ENCODE assay signal across 10 cellular contexts in the genomic region with DNA sequence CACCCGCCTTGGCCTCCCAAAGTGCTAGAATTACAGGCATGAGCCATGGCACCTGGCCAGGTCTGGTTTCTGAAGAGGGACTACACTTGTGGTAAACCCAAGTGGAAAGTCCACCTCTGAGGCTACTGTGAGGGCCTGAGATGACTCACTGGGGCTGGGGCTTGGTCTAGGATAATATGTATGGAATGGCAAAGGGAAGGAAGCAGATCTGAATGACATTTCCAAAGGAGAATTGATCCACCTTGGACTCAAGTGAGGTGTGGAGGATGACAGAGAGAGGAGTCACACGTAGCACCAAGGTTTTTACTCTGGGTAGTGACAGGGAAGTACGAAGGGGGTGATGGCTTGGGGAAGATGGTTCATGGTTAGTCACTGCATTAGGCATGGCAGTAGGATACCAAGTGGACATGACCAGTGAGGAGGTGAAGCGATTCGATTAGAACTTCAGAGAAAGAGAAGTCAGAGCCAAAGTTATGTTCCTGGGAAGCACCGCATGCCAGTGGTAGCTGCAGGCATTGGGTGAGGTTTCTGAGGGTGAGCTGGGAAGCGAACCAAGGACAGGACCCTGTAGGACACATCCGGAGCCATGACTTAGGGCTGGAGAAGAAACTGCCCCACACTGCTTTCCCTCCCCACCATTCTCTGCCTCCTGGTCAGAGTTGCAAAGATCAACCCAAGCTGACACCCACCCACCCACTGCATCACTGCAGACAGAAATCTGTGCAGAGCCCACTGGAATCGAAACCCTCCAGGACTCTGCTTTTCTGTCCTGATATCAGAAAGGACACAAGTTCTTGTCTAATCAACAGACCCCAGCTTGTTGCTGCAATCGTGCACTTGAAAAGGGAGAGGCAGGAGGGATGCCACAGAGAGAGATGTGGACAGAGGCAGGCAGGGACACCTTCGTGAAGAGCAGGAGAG. TPM values are rescaled to one million over a fixed set of nuclear protein-coding genes. Genes with fewer than 3 reads are reported as not detected.
DNase-seq lines count a peak whose midpoint lies in the region; ATAC-seq and TF ChIP-seq lines count a peak whose summit lies in the region.
"Had no signal": no experiment of that assay in that cellular context is flagged by ENCODE, and none has a peak within 500 bp of the region (broad histone marks: within the 10 kb centered on the region; RNA-seq: fewer than 3 reads in every experiment).

No MANE protein-coding gene starts in this region.

- peaks cover 0 to 1% of the 10 kb centered on the region in 2 donors for H3K27me3 Mint-ChIP-seq in CD4-positive, alpha-beta memory T cell

- H2AK5ac ChIP-seq in IMR-90 (ENCODE audit: low read depth, low read length), result peak overlapping the region; percentile 21; the same call in 1 of the 2 replicates

- H2BK15ac ChIP-seq in IMR-90 (ENCODE audit: low read depth, low read length), result no peak overlapping the region

- H4K91ac ChIP-seq in IMR-90 (ENCODE audit: insufficient read depth, low read depth, low read length), result no peak overlapping the region

- H3K4me1 Mint-ChIP-seq in CD4-positive, alpha-beta memory T cell, result peaks cover 20 to 44% (median 31%) of the 10 kb centered on the region in 4 donors

- H3K36me3 Mint-ChIP-seq in CD4-positive, alpha-beta memory T cell, result no peaks in the 10 kb centered on the region

- CTCF ChIA-PET in CD4-positive, alpha-beta memory T cell (lab: Charles Lee; ENCODE audit: partially characterized antibody), result interaction anchor here (1.7 to 2.6 kb wide), 2 partner anchors 8 to 18 kb away, joined by 3 to 22 read pairs; no protein-coding TSS in a partner anchor
- CTCF ChIA-PET in IMR-90 (lab: Yijun Ruan, JAX), result interaction anchor here (0.6 kb wide), 1 partner anchor 346 kb away, joined by 3 read pairs; no protein-coding TSS in a partner anchor

- H3K79me1 ChIP-seq in IMR-90 (ENCODE audit: low read depth in 1 of 2, low read length in 2 of 2), result no peaks in the 10 kb centered on the region

- no peaks in the 10 kb centered on the region for H3K27me3 ChIP-seq in CD4-positive, alpha-beta memory T cell (ENCODE audit: insufficient read depth, low read length)
- H3K27me3 ChIP-seq in IMR-90 (ENCODE audit: control insufficient read depth, insufficient read depth, low read length), result peaks cover 2% of the 10 kb centered on the region
- no peaks in the 10 kb centered on the region for H3K27me3 ChIP-seq in brain microvascular endothelial cell (replicated peaks)
- H3K27me3 ChIP-seq in suprapubic skin, result peaks cover 4% of the 10 kb centered on the region

- peak overlapping the region; percentile 4; the same call in 1 of the 2 replicates for H3K14ac ChIP-seq in IMR-90 (replicated peaks; ENCODE audit: low read depth, low read length)

- TF ChIP-seq CTCF in IMR-90 (conservative IDR thresholded peaks at IDR 0.05; ENCODE audit: low read depth, low read length), result no peak
- TF ChIP-seq CTCF in brain microvascular endothelial cell (IDR thresholded peaks at IDR 0.05; ENCODE audit: low read depth, low read length, missing control alignments), result no peak
- no peak for TF ChIP-seq CTCF in suprapubic skin (IDR thresholded peaks at IDR 0.05)

- no peak overlapping the region for H3K9ac ChIP-seq in IMR-90 (ENCODE audit: low read depth, low read length)

- H3K9me3 ChIP-seq in CD4-positive, alpha-beta memory T cell (ENCODE audit: control insufficient read depth in 1 of 2, low read length in 2 of 2), result no peaks in the 10 kb centered on the region
- H3K9me3 ChIP-seq in IMR-90 (ENCODE audit: control insufficient read depth, insufficient read depth, low read length) (no peaks in the 10 kb centered on the region), suprapubic skin (no peaks in the 10 kb centered on the region)

- H2AK9ac ChIP-seq in IMR-90 (replicated peaks; ENCODE audit: low read depth, low read length, poor library complexity), result peak overlapping the region; percentile 48

- H3K4me2 ChIP-seq in IMR-90 (ENCODE audit: low read depth, low read length), result no peak overlapping the region

- H2BK20ac ChIP-seq in IMR-90 (ENCODE audit: low read depth, low read length), result no peak overlapping the region

- no peak overlapping the region for H3K4me3 ChIP-seq in CD4-positive, alpha-beta memory T cell (ENCODE audit: low read length in 2 of 2)
- H3K4me3 ChIP-seq in IMR-90 (ENCODE audit: insufficient read depth, low read depth, low read length) (no peak overlapping the region), brain microvascular endothelial cell (ENCODE audit: low read depth, low read length) (no peak overlapping the region), suprapubic skin (no peak overlapping the region)

- no peak overlapping the region for H3K56ac ChIP-seq in IMR-90 (ENCODE audit: extremely low read depth, insufficient read depth, low read length)

- H3K4me3 Mint-ChIP-seq in CD4-positive, alpha-beta memory T cell, result peak overlapping the region in 4 of 8 donors; percentile 7 to 61 (median 30)
- H3K4me3 Mint-ChIP-seq: IgD-negative memory B cell had no signal

- H4K5ac ChIP-seq in IMR-90 (ENCODE audit: low read depth, low read length), result no peak overlapping the region

- no TSS peak for BruUV-seq in IMR-90 (replicated peaks; lab: Mats Ljungman, UMichigan)

- TF ChIP-seq POLR2A in IMR-90 (IDR thresholded peaks at IDR 0.05; ENCODE audit: low read depth, low read length) (no peak), suprapubic skin (IDR thresholded peaks at IDR 0.05) (no peak)

- H4K8ac ChIP-seq in IMR-90 (ENCODE audit: low read depth in 2 of 2, low read length in 2 of 2), result no peak overlapping the region

- in situ Hi-C loops in IMR-90 (cut with MboI; ENCODE audit: low sequenced_read_pairs) (loop anchor here (5.0 kb wide), 1 partner anchor 36 kb away; no protein-coding TSS in a partner anchor), brain microvascular endothelial cell (cut with HindIII; ENCODE audit: low pct_ligation_motif_present, low sequenced_read_pairs) (loop anchor here (25.0 kb wide), 1 partner anchor 226 kb away; no protein-coding TSS in a partner anchor)

- H3K4ac ChIP-seq in IMR-90 (ENCODE audit: low read depth, low read length), result peak overlapping the region; percentile 46

- dilution Hi-C loops in IMR-90 (cut with HindIII; ENCODE audit: low sequenced_read_pairs, unreplicated experiment), result no loop called here

- no peaks in the 10 kb centered on the region for H3K36me3 ChIP-seq in CD4-positive, alpha-beta memory T cell (ENCODE audit: insufficient read depth, low read length)
- no peaks in the 10 kb centered on the region for H3K36me3 ChIP-seq in IMR-90 (ENCODE audit: control insufficient read depth, insufficient read depth, low read length)
- no peaks in the 10 kb centered on the region for H3K36me3 ChIP-seq in brain microvascular endothelial cell (replicated peaks)
- no peaks in the 10 kb centered on the region for H3K36me3 ChIP-seq in suprapubic skin

- peaks cover 7% of the 10 kb centered on the region for H3K9me1 ChIP-seq in IMR-90 (ENCODE audit: insufficient read depth, low read length)

- no peak overlapping the region; the same call in 1 of the 2 replicates for H3K23ac ChIP-seq in IMR-90 (ENCODE audit: low read depth, low read length)

- H3K18ac ChIP-seq in IMR-90 (ENCODE audit: low read depth, low read length), result no peak overlapping the region

- peaks cover 4% of the 10 kb centered on the region; the same call in 1 of the 2 replicates for H4K20me1 ChIP-seq in IMR-90 (ENCODE audit: insufficient read depth, low read length)

- no peak for DNase-seq in CD4-positive, alpha-beta memory T cell
- DNase-seq in IMR-90 (peak; percentile 74), brain microvascular endothelial cell (peak; percentile 66), mucosa of gallbladder (ENCODE audit: low spot score) (peak; percentile 60), suprapubic skin (ENCODE audit: low spot score in 2 of 2) (no peak)
- DNase-seq in stimulated activated naive CD4-positive, alpha-beta T cell (lab: John Stamatoyannopoulos, UW), result no peak
- DNase-seq: NCI-H2227 treated with DMSO at 0.1 percent for 48 hours had no signal

- no peak overlapping the region for H3K27ac ChIP-seq in CD4-positive, alpha-beta memory T cell (ENCODE audit: low read depth, low read length)
- H3K27ac ChIP-seq in IMR-90 (ENCODE audit: insufficient read depth, low read length) (no peak overlapping the region), brain microvascular endothelial cell (no peak overlapping the region), suprapubic skin (no peak overlapping the region)

- H2BK120ac ChIP-seq in IMR-90 (ENCODE audit: low read depth, low read length), result no peak overlapping the region

- POLR2A ChIA-PET in CD4-positive, alpha-beta memory T cell (lab: Charles Lee; ENCODE audit: partially characterized antibody), result interaction anchor here (1.7 to 2.4 kb wide), 2 partner anchors 9 to 147 kb away, joined by 6 to 20 read pairs; a partner anchor contains a TSS
- POLR2A ChIA-PET in IMR-90 (lab: Charles Lee; ENCODE audit: unreplicated experiment), result no interaction called here

- intact Hi-C loops in CD4-positive, alpha-beta memory T cell (cut with micrococcal nuclease), result no loop called here
- intact Hi-C loops in IMR-90 (cut with micrococcal nuclease), result no loop called here

- no peak for TF ChIP-seq EP300 in suprapubic skin (IDR thresholded peaks at IDR 0.05)

- H2BK5ac ChIP-seq in IMR-90 (ENCODE audit: low read depth, low read length, poor library complexity, severe bottlenecking), result no peak overlapping the region

- H3K4me1 ChIP-seq in CD4-positive, alpha-beta memory T cell (ENCODE audit: insufficient read depth, low read length), result peaks cover 18% of the 10 kb centered on the region
- H3K4me1 ChIP-seq in IMR-90 (ENCODE audit: control insufficient read depth, insufficient read depth, low read length) (peaks cover 4% of the 10 kb centered on the region; the same call in 1 of the 2 replicates), suprapubic skin (peaks cover 8% of the 10 kb centered on the region)

- TF ChIP-seq RAD21 in IMR-90 (IDR thresholded peaks at IDR 0.05; ENCODE audit: low read length), result no peak

- ATAC-seq in IMR-90 (ENCODE audit: low read depth) (peak; percentile 50), GM19035 (IDR thresholded peaks at IDR 0.05; ENCODE audit: unreplicated experiment) (no peak), HG02884 (IDR thresholded peaks at IDR 0.05; ENCODE audit: unreplicated experiment) (no peak)

- H3K27ac Mint-ChIP-seq in CD4-positive, alpha-beta memory T cell, result peak overlapping the region in 5 of 7 donors; percentile 16 to 85 (median 48)

- H2AFZ ChIP-seq in IMR-90 (replicated peaks; ENCODE audit: low read length, poor library complexity), result peak overlapping the region; percentile 67

- WGBS in IMR-90 (ENCODE audit: extremely low coverage in 2 of 2, insufficient read length in 1 of 2), 2 experiments, result 61% methylated on average over 6 of the region's 11 CpGs; no CpG with 5 or more reads in 1 of the 2 experiments
- WGBS in suprapubic skin, result 66% methylated on average over 11 of the region's 11 CpGs

- H3K9me3 Mint-ChIP-seq in CD4-positive, alpha-beta memory T cell, result no peaks in the 10 kb centered on the region
- H3K9me3 Mint-ChIP-seq: IgD-negative memory B cell had no signal

RNA-seq across cellular contexts. Expression of a gene that starts 13.0 kb away (rescaled TPM):
- total RNA-seq in CD4-positive, alpha-beta memory T cell, result 100 to 1,000 TPM; 216 to 232 TPM
- 10 to 100 TPM in 1 of 2 donors, under 1 TPM in 1; 0.45 to 10.9 TPM for polyA plus RNA-seq in CD4-positive, alpha-beta memory T cell
- 1.7 and 2.3 TPM in 2 replicates for total RNA-seq in IMR-90 (2012; rRNA removed)
- polyA plus RNA-seq in IMR-90 (2012; rRNA removed), result 17.0 and 21.5 TPM in 2 replicates
- polyA plus RNA-seq in IMR-90 (2012; cell fraction: cytosol; rRNA removed), result 11.8 and 20.1 TPM in 2 replicates
- polyA plus RNA-seq in IMR-90 (2012; cell fraction: nucleus; rRNA removed; ENCODE audit: low replicate concordance), result 30.5 and 55.8 TPM in 2 replicates
- total RNA-seq in mucosa of gallbladder, result 107 TPM
- total RNA-seq in suprapubic skin, result 10 to 100 TPM; 50.0 to 58.9 (median 56.3) TPM

RNA-seq across cellular contexts. Expression of a gene that starts 17.3 kb away (rescaled TPM):
- total RNA-seq in CD4-positive, alpha-beta memory T cell, result not detected
- polyA plus RNA-seq in CD4-positive, alpha-beta memory T cell, result not detected
- total RNA-seq in IMR-90 (2012; rRNA removed) (not detected in 2 replicates), mucosa of gallbladder (not detected), suprapubic skin (not detected)
- 0.26 and 0.39 TPM in 2 replicates for polyA plus RNA-seq in IMR-90 (2012; rRNA removed)
- 0.47 TPM in 1 of 2 replicates, not detected in the other for polyA plus RNA-seq in IMR-90 (2012; cell fraction: cytosol; rRNA removed)
- polyA plus RNA-seq in IMR-90 (2012; cell fraction: nucleus; rRNA removed; ENCODE audit: low replicate concordance), result 0.24 and 0.25 TPM in 2 replicates
- polyA plus RNA-seq: IgD-negative memory B cell had no signal

RNA-seq across cellular contexts. Expression of a gene that starts 32.8 kb away (rescaled TPM):
- total RNA-seq in CD4-positive, alpha-beta memory T cell, result not detected
- polyA plus RNA-seq in CD4-positive, alpha-beta memory T cell, result not detected
- not detected in 2 replicates for total RNA-seq in IMR-90 (2012; rRNA removed)
- polyA plus RNA-seq in IMR-90 (2012; rRNA removed), result not detected in 2 replicates
- polyA plus RNA-seq in IMR-90 (2012; cell fraction: cytosol; rRNA removed), result not detected in 2 replicates
- polyA plus RNA-seq in IMR-90 (2012; cell fraction: nucleus; rRNA removed; ENCODE audit: low replicate concordance), result not detected in 2 replicates
- not detected for total RNA-seq in mucosa of gallbladder
- total RNA-seq in suprapubic skin, result not detected
- polyA plus RNA-seq: IgD-negative memory B cell had no signal

RNA-seq across cellular contexts. Expression of a gene that starts 55.1 kb away (rescaled TPM):
- 10 to 100 TPM; 21.1 to 21.5 TPM for total RNA-seq in CD4-positive, alpha-beta memory T cell
- polyA plus RNA-seq in CD4-positive, alpha-beta memory T cell, result 10 to 100 TPM in 1 of 2 donors, 1 to 10 TPM in 1; 7.9 to 18.2 TPM
- not detected in 2 replicates for total RNA-seq in IMR-90 (2012; rRNA removed)
- not detected in 2 replicates for polyA plus RNA-seq in IMR-90 (2012; rRNA removed)
- polyA plus RNA-seq in IMR-90 (2012; cell fraction: cytosol; rRNA removed), result not detected in 2 replicates
- 0.02 TPM in 1 of 2 replicates, not detected in the other for polyA plus RNA-seq in IMR-90 (2012; cell fraction: nucleus; rRNA removed; ENCODE audit: low replicate concordance)
- 0.06 TPM for total RNA-seq in mucosa of gallbladder
- not detected for total RNA-seq in suprapubic skin

RNA-seq across cellular contexts. Expression of a gene that starts 59.2 kb away (rescaled TPM):
- 100 to 1,000 TPM; 109 to 114 TPM for total RNA-seq in CD4-positive, alpha-beta memory T cell
- 10 to 100 TPM; 13.3 to 16.9 TPM for polyA plus RNA-seq in CD4-positive, alpha-beta memory T cell
- total RNA-seq in IMR-90 (2012; rRNA removed) (13.1 and 15.3 TPM in 2 replicates), mucosa of gallbladder (23.2 TPM), suprapubic skin (100 to 1,000 TPM in 1 of 4 donors, 10 to 100 TPM in 3; 26.0 to 136 (median 49.8) TPM)
- polyA plus RNA-seq in IMR-90 (2012; rRNA removed), result 15.0 and 16.7 TPM in 2 replicates
- 4.5 and 6.8 TPM in 2 replicates for polyA plus RNA-seq in IMR-90 (2012; cell fraction: cytosol; rRNA removed)
- 63.1 and 120 TPM in 2 replicates for polyA plus RNA-seq in IMR-90 (2012; cell fraction: nucleus; rRNA removed; ENCODE audit: low replicate concordance)

Comparison
In these comparisons a context has a peak if more than half of its experiments do, and no peak if none do; other contexts are left out.
1. DNase-seq: peak in IMR-90 (single experiment), brain microvascular endothelial cell (single experiment) and mucosa of gallbladder (single experiment); none in CD4-positive, alpha-beta memory T cell (0 of 5), stimulated activated naive CD4-positive, alpha-beta T cell (0 of 6) and suprapubic skin (0 of 2).
2. RNA of a gene that starts 13.0 kb away (total RNA-seq): 216 to 232 TPM in CD4-positive, alpha-beta memory T cell, 107 TPM in mucosa of gallbladder (single experiment) and 50.0 to 58.9 TPM in suprapubic skin; 1.7 to 2.3 TPM in IMR-90; every median in the first group is over 10 times any median in the second.